Comparison of ENCODE assay signal across 17 cellular contexts in the genomic region with DNA sequence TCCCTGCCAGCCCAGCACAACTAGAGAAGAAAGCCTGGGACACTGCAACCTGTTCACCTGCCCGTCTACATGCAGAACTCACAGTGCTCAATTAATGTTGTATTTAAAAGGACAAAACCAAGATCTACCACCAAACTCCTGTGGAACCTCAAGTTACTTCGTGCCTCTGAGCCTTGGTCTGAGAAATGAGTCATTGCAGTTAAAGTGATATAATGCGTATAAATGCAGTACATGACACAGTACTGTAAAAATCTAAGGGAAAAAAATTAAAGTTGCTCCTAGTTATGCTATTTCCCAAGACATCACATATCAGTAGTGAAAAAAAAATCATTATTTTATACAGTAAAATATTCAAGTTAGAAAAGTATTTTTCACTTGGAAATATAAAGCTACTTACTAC.
"Had no signal": no experiment of that assay in that cellular context is flagged by ENCODE, and none has a peak within 500 bp of the region (broad histone marks: within the 10 kb centered on the region; RNA-seq: fewer than 3 reads in every experiment).

No MANE protein-coding gene starts in this region.

- H3K27me3 ChIP-seq: foreskin keratinocyte, upper lobe of left lung had no signal

- ATAC-seq: esophagus mucosa; foreskin keratinocyte; left lobe of liver; sciatic nerve; stimulated activated memory B cell treated with anti-CD40 and anti-IgM and Interleukin-4, amounts not matched to agents 10 μg/mL and 1 μg/mL and 100 μg/mL, for 72 hours; WTC11 had no signal

- H3K27ac ChIP-seq: foreskin keratinocyte, thoracic aorta, upper lobe of left lung had no signal

- H3K36me3 ChIP-seq: thoracic aorta, upper lobe of left lung had no signal

- DNase-seq: activated CD4-positive, alpha-beta memory T cell treated with anti-CD3 and anti-CD28 coated beads for 36 hours; activated CD4-positive, alpha-beta T cell treated with anti-CD3 and anti-CD28 coated beads for 4 hours; activated T-cell treated with anti-CD3 and anti-CD28 coated beads for 4 hours; amygdala; effector CD8-positive, alpha-beta T cell; foreskin keratinocyte; hippocampal formation; nucleus accumbens; stimulated activated CD4-positive, alpha-beta T cell treated with anti-CD3 and anti-CD28 coated beads, Interleukin-4, amount 100 ng/mL, for 4 hours; upper lobe of left lung had no signal

- H3K4me1 ChIP-seq: foreskin keratinocyte, upper lobe of left lung had no signal

- H3K4me3 ChIP-seq: lung, thoracic aorta, upper lobe of left lung had no signal
